32 cellular contexts compared by ENCODE assay signal in genomic region chr13:19072543-19072942, GRCh38.
"Had no signal": no experiment of that assay in that cellular context is flagged by ENCODE, and none has a peak within 500 bp of the region (broad histone marks: within the 10 kb centered on the region; RNA-seq: fewer than 3 reads in every experiment).

No MANE protein-coding gene starts in this region.

- ATAC-seq: activated CD4-positive, CD25-positive, alpha-beta regulatory T cell treated with anti-CD3 and anti-CD28 coated beads, Interleukin-2, amount 50 U/mL, for 24 hours; activated CD8-positive, alpha-beta T cell treated with anti-CD3 and anti-CD28 coated beads for 36 hours; activated naive CD8-positive, alpha-beta T cell treated with anti-CD3 and anti-CD28 coated beads, Interleukin-2, amount 50 U/mL, for 24 hours; activated T-cell treated with anti-CD3 and anti-CD28 coated beads, Interleukin-2, amount 50 U/mL, for 72 hours; body of pancreas; gastroesophageal sphincter; T-helper 17 cell had no signal

- H3K27ac ChIP-seq: adrenal gland, body of pancreas, epithelial cell of prostate, esophagus squamous epithelium, gastroesophageal sphincter, WERI-Rb-1 had no signal

- H3K9me3 ChIP-seq: adrenal gland, body of pancreas had no signal

- H3K36me3 ChIP-seq: adrenal gland, esophagus squamous epithelium, gastroesophageal sphincter, WERI-Rb-1 had no signal

- H3K4me1 ChIP-seq: adrenal gland, body of pancreas, esophagus squamous epithelium, gastroesophageal sphincter had no signal

- H3K27me3 ChIP-seq: adrenal gland, body of pancreas, esophagus squamous epithelium, gastroesophageal sphincter had no signal

- H3K4me3 ChIP-seq: adrenal gland, body of pancreas, esophagus squamous epithelium, gastroesophageal sphincter had no signal

- DNase-seq: activated B cell treated with CpG ODN at 0.5 μM for 24 hours; activated CD4-positive, alpha-beta T cell treated with anti-CD3 and anti-CD28 coated beads for 48 hours; activated CD4-positive, alpha-beta T cell treated with anti-CD3 and anti-CD28 coated beads, Interleukin-2, amount 50 U/mL, for 1 hour; activated CD4-positive, alpha-beta T cell treated with anti-CD3 and anti-CD28 coated beads, Interleukin-2, amount 50 U/mL, for 48 hours; activated CD8-positive, alpha-beta memory T cell treated with anti-CD3 and anti-CD28 coated beads, Interleukin-2, amount 50 U/mL, for 48 hours; activated CD8-positive, alpha-beta T cell treated with anti-CD3 and anti-CD28 coated beads for 36 hours; activated effector memory CD4-positive, alpha-beta T cell treated with Interleukin-2 at 50 U/mL for 16 hours; activated gamma-delta T cell treated with Interleukin-2 at 50 U/mL for 16 hours; activated naive CD4-positive, alpha-beta T cell treated with anti-CD3 and anti-CD28 coated beads for 36 hours; activated naive CD8-positive, alpha-beta T cell treated with anti-CD3 and anti-CD28 coated beads for 36 hours; activated naive CD8-positive, alpha-beta T cell treated with anti-CD3 and anti-CD28 coated beads, Interleukin-2, amount 50 U/mL, for 24 hours; activated T-cell treated with anti-CD3 and anti-CD28 coated beads for 4 hours; activated T-cell treated with anti-CD3 and anti-CD28 coated beads, Interleukin-2, amount 50 U/mL, for 24 hours; activated T-cell treated with anti-CD3 and anti-CD28 coated beads, Interleukin-2, amount 50 U/mL, for 72 hours; adrenal gland; amygdala; aorta; body of pancreas; central memory CD4-positive, alpha-beta T cell; cerebellar nuclear complex; cortex of kidney; dermis blood vessel endothelial cell; effector CD4-positive, alpha-beta T cell; esophagus squamous epithelium; foreskin melanocyte; T-helper 1 cell; T-helper 17 cell; T1000; WERI-Rb-1 had no signal
